ENCODE assay signal across 6 cellular contexts in the genomic region with DNA sequence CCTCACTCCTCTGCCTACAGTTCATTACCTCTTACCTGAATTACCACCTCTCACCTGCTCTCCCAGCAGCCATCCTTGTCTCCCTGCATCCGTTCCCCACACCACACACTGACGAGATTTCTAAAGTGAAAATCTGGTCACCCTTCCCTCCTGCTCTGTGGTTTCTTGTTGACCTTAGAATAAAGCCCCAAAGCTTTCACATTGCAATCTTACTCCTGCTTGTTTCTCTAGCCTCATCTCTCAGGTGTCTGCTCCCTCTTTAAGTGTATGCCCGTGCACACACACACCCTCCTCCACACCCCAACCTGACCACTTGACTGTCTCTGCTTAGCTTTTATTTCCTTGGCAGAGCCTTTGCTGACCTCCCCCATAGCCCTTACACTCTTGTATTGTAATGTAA.
"Had no signal": no experiment of that assay in that cellular context is flagged by ENCODE, and none has a peak within 500 bp of the region (broad histone marks: within the 10 kb centered on the region; RNA-seq: fewer than 3 reads in every experiment).

No MANE protein-coding gene starts in this region.

- H3K4me3 Mint-ChIP-seq: IgD-negative memory B cell had no signal

- H3K36me3 Mint-ChIP-seq: IgD-negative memory B cell had no signal

- DNase-seq: KBM-7, KG1 had no signal

- H3K27ac ChIP-seq: HL-60 had no signal

- H3K4me3 ChIP-seq: K562 had no signal

- H3K4me1 Mint-ChIP-seq: IgD-negative memory B cell had no signal

- H3K27ac Mint-ChIP-seq: IgD-negative memory B cell had no signal

- ATAC-seq: HepG2, K562 had no signal
